8 cellular contexts compared by ENCODE assay signal in genomic region chr17:79796570-79797491, GRCh38. TPM values are rescaled to one million over a fixed set of nuclear protein-coding genes. Genes with fewer than 3 reads are reported as not detected.
A peak's percentile ranks its signal among the peaks of the same experiment; 100 is the strongest.
DNase-seq lines count a peak whose midpoint lies in the region; ATAC-seq and TF ChIP-seq lines count a peak whose summit lies in the region.

TSS of gene CBX8 (minus strand) at chr17:79797077. CDS start at chr17:79796998, 79 bp downstream.

- H3K4me3 ChIP-seq in PC-9 = peak within 1 kb of the TSS; percentile 73
- H3K4me3 ChIP-seq in esophagus muscularis mucosa = peak within 1 kb of the TSS; percentile 69 to 81 (median 74)
- peak within 1 kb of the TSS; percentile 56 to 67 for H3K4me3 ChIP-seq in muscle layer of colon (ENCODE audit: low read depth in 1 of 2, low read length in 2 of 2)

- peak; percentile 76 for ATAC-seq in GM21717 (IDR thresholded peaks at IDR 0.05; ENCODE audit: unreplicated experiment)
- peak; percentile 90 to 91 for ATAC-seq in activated T-cell treated with anti-CD3 and anti-CD28 coated beads, Interleukin-2, amount 50 U/mL, for 4 hours

- no peaks in the 10 kb centered on the region for H3K9me2 ChIP-seq in PC-9 (ENCODE audit: insufficient read depth)

- CTCF ChIA-PET in PC-9 (lab: Charles Lee) = interaction anchor here (0.6 kb wide), 4 partner anchors 42 to 728 kb away, joined by 5 to 11 read pairs (median 6); partner anchors contain the start of gene CBX4

- H3K9me3 Mint-ChIP-seq in activated T-cell treated with anti-CD3 and anti-CD28 coated beads, Interleukin-2, amount 50 U/mL, for 4 hours = no peaks in the 10 kb centered on the region

- peak within 1 kb of the TSS; percentile 80 for H3K4me3 Mint-ChIP-seq in activated T-cell treated with anti-CD3 and anti-CD28 coated beads, Interleukin-2, amount 50 U/mL, for 4 hours

- no peaks in the 10 kb centered on the region for H3K36me3 Mint-ChIP-seq in activated T-cell treated with anti-CD3 and anti-CD28 coated beads, Interleukin-2, amount 50 U/mL, for 4 hours (ENCODE audit: insufficient read depth)

- 3% methylated on average over 36 of the region's 92 CpGs for WGBS in esophagus muscularis mucosa

- peak within 1 kb of the TSS; percentile 92 for H3K4me2 ChIP-seq in PC-9

- H3K27ac ChIP-seq in PC-9 (0 out of 2 replicates have a peak within 1 kb of the TSS, but pooled peaks have one; percentile 32), esophagus muscularis mucosa (replicated peaks in 1 of 4) (peak within 1 kb of the TSS; percentile 77 to 87 (median 85)), muscle layer of colon (ENCODE audit: low read depth, low read length) (peak within 1 kb of the TSS; percentile 67)

- peak; percentile 97 for DNase-seq in DMS153 treated with DMSO at 0.1 percent for 48 hours (lab: John Stamatoyannopoulos, UW; ENCODE audit: unreplicated experiment)
- DNase-seq in KBM-7 = peak; percentile 99
- DNase-seq in PC-9 = peak; percentile 93 to 99
- peak; percentile 99 for DNase-seq in activated T-cell treated with anti-CD3 and anti-CD28 coated beads, Interleukin-2, amount 50 U/mL, for 4 hours
- DNase-seq in esophagus muscularis mucosa (ENCODE audit: extremely low spot score) = peak; percentile 100
- DNase-seq in stimulated activated CD8-positive, alpha-beta memory T cell treated with anti-CD3 and anti-CD28 coated beads, Interleukin-7, amount 100 ng/mL, for 1 hour (ENCODE audit: low read depth in 2 of 2) = peak; percentile 98

- peaks cover 10% of the 10 kb centered on the region; the same call in 1 of the 2 replicates for H3K4me1 ChIP-seq in PC-9 (replicated peaks; ENCODE audit: insufficient read depth)
- H3K4me1 ChIP-seq in esophagus muscularis mucosa = peaks cover 58 to 90% (median 86%) of the 10 kb centered on the region in 4 donors
- peaks cover 43% of the 10 kb centered on the region for H3K4me1 ChIP-seq in muscle layer of colon (ENCODE audit: insufficient read depth, low read length)

- no peak for TF ChIP-seq EP300 in esophagus muscularis mucosa (IDR thresholded peaks at IDR 0.05)

- no peak for TF ChIP-seq CTCF in PC-9 (conservative IDR thresholded peaks at IDR 0.05)
- TF ChIP-seq CTCF in esophagus muscularis mucosa (IDR thresholded peaks at IDR 0.05) = peak; percentile 22 to 58 (median 38)

- intact Hi-C loops in PC-9 (cut with micrococcal nuclease; ENCODE audit: unreplicated experiment) (loop anchor here (1.0 to 2.0 kb wide), 2 partner anchors 26 to 35 kb away; no protein-coding TSS in a partner anchor), esophagus muscularis mucosa (cut with DNase I) (no loop called here)

- in situ Hi-C loops in KBM-7 (cut with MboI; ENCODE audit: low pct_unique_long_range_greater_than_20kb, low sequenced_read_pairs) = no loop called here

- H4K20me1 ChIP-seq in PC-9 (ENCODE audit: insufficient read depth) = no peaks in the 10 kb centered on the region

- H3K9ac ChIP-seq in muscle layer of colon (ENCODE audit: low read length) = no peak within 1 kb of the TSS

- H3K4me1 Mint-ChIP-seq in activated T-cell treated with anti-CD3 and anti-CD28 coated beads, Interleukin-2, amount 50 U/mL, for 4 hours (ENCODE audit: low read depth) = peaks cover 28% of the 10 kb centered on the region

- H3K27me3 Mint-ChIP-seq in activated T-cell treated with anti-CD3 and anti-CD28 coated beads, Interleukin-2, amount 50 U/mL, for 4 hours (ENCODE audit: low read depth) = peaks cover 39% of the 10 kb centered on the region

- BruUV-seq in PC-9 (replicated peaks; lab: Mats Ljungman, UMichigan) = no TSS peak

- H3K27me3 ChIP-seq in PC-9 (ENCODE audit: insufficient read depth, low read depth) (peaks cover 15% of the 10 kb centered on the region; the same call in 1 of the 2 replicates), esophagus muscularis mucosa (peaks cover 50 to 76% (median 57%) of the 10 kb centered on the region in 4 donors), muscle layer of colon (ENCODE audit: control insufficient read depth in 1 of 2, insufficient read depth in 2 of 2, low read length in 2 of 2) (peaks cover 58 to 72% of the 10 kb centered on the region in 2 donors)

- no peak for TF ChIP-seq POLR2A in esophagus muscularis mucosa (IDR thresholded peaks at IDR 0.05; ENCODE audit: low read depth)

- H3K9me3 ChIP-seq in PC-9 (ENCODE audit: insufficient read depth, low read depth) (no peaks in the 10 kb centered on the region), esophagus muscularis mucosa (no peaks in the 10 kb centered on the region), muscle layer of colon (ENCODE audit: low read length) (peaks cover 5% of the 10 kb centered on the region)

- POLR2A ChIA-PET in PC-9 (lab: Charles Lee; ENCODE audit: unreplicated experiment) = interaction anchor here (0.6 to 1.0 kb wide), 9 partner anchors 17 to 373 kb away, joined by 3 to 27 read pairs (median 14); partner anchors contain the start of genes CARD14 and CBX4

- peak within 1 kb of the TSS; percentile 66; the same call in 1 of the 2 replicates for H2AFZ ChIP-seq in PC-9

- no peaks in the 10 kb centered on the region; the same call in 1 of the 2 replicates for H3F3A ChIP-seq in PC-9 (ENCODE audit: insufficient read depth, low read depth)

- H3K36me3 ChIP-seq in PC-9 (ENCODE audit: low read depth) (no peaks in the 10 kb centered on the region), esophagus muscularis mucosa (peaks cover 0 to 11% (median 7%) of the 10 kb centered on the region in 4 donors), muscle layer of colon (ENCODE audit: insufficient read depth, low read length) (no peaks in the 10 kb centered on the region)

- H3K79me2 ChIP-seq in PC-9 (ENCODE audit: low read depth) = peaks cover 8% of the 10 kb centered on the region; the same call in 1 of the 2 replicates

RNA-seq across cellular contexts. Expression of gene CBX8, which starts in this region (rescaled TPM):
- total RNA-seq in PC-9 (2021) (14.2 and 15.5 TPM in 2 replicates), esophagus muscularis mucosa (1 to 10 TPM; 1.7 to 7.5 (median 2.6) TPM)
- total RNA-seq in activated T-cell treated with anti-CD3 and anti-CD28 coated beads, Interleukin-2, amount 50 U/mL, for 4 hours = 1 to 10 TPM; 1.7 to 4.3 (median 3.1) TPM

Comparison
In these comparisons a context has a peak if more than half of its experiments do, and no peak if none do; other contexts are left out.
1. Peak in every context shown above with its lines: DNase-seq, ATAC-seq, H3K4me3 ChIP-seq and H3K27ac ChIP-seq.
2. H3K27ac ChIP-seq: peak in every context shown above with its lines; median percentile 85 in esophagus muscularis mucosa; 67 in muscle layer of colon; 32 in PC-9.